12 cellular contexts compared by ENCODE assay signal in genomic region chr5:145689235-145689634, GRCh38.
DNase-seq lines count a peak whose midpoint lies in the region; ATAC-seq, FAIRE-seq and TF ChIP-seq lines count a peak whose summit lies in the region.
"Had no signal": no experiment of that assay in that cellular context is flagged by ENCODE, and none has a peak within 500 bp of the region (broad histone marks: within the 10 kb centered on the region; RNA-seq: fewer than 3 reads in every experiment).

No MANE protein-coding gene starts in this region.

- no peaks in the 10 kb centered on the region for H3K36me3 Mint-ChIP-seq in dendritic cell treated with granulocyte-macrophage colony-stimulating factor and Interleukin-4, amounts not matched to agents 40 ng/mL and 50 ng/mL, for 4 days (ENCODE audit: low read depth)
- H3K36me3 Mint-ChIP-seq: IgD-negative memory B cell had no signal

- peak overlapping the region; percentile 34 for H3K4me3 Mint-ChIP-seq in dendritic cell treated with granulocyte-macrophage colony-stimulating factor and Interleukin-4, amounts not matched to agents 40 ng/mL and 50 ng/mL, for 4 days

- FAIRE-seq in GM12891 (lab: Jason Lieb, UNC): no peak
- FAIRE-seq in HTR-8/SVneo (lab: Jason Lieb, UNC): no peak
- FAIRE-seq: astrocyte had no signal

- H3K9me3 Mint-ChIP-seq in dendritic cell treated with granulocyte-macrophage colony-stimulating factor and Interleukin-4, amounts not matched to agents 40 ng/mL and 50 ng/mL, for 4 days: no peaks in the 10 kb centered on the region

- H3K27me3 Mint-ChIP-seq in dendritic cell treated with granulocyte-macrophage colony-stimulating factor and Interleukin-4, amounts not matched to agents 40 ng/mL and 50 ng/mL, for 4 days: no peaks in the 10 kb centered on the region
- H3K27me3 Mint-ChIP-seq: IgD-negative memory B cell had no signal

- no peak for DNase-seq in GM12891 (ENCODE audit: insufficient read length, low spot score)
- DNase-seq in left colon: no peak
- DNase-seq in HTR-8/SVneo (ENCODE audit: insufficient read length, low spot score): no peak
- no peak for DNase-seq in ureter (ENCODE audit: low spot score)
- DNase-seq in NCI-H345 treated with DMSO at 0.1 percent for 48 hours (lab: John Stamatoyannopoulos, UW; ENCODE audit: unreplicated experiment): no peak
- DNase-seq: AML-193, NCI-H82 had no signal

- ATAC-seq in GM21447 (IDR thresholded peaks at IDR 0.05; ENCODE audit: unreplicated experiment) (peak; percentile 90), HG03342 (IDR thresholded peaks at IDR 0.05; ENCODE audit: unreplicated experiment) (peak; percentile 98), left colon (no peak)

- peak overlapping the region; percentile 88 for H3K27ac Mint-ChIP-seq in dendritic cell treated with granulocyte-macrophage colony-stimulating factor and Interleukin-4, amounts not matched to agents 40 ng/mL and 50 ng/mL, for 4 days
- H3K27ac Mint-ChIP-seq: IgD-negative memory B cell had no signal

- no peak for TF ChIP-seq POLR2A in GM12891 (IDR thresholded peaks at IDR 0.05; ENCODE audit: low read depth, low read length)

- intact Hi-C loops in dendritic cell treated with granulocyte-macrophage colony-stimulating factor and Interleukin-4, amounts not matched to agents 40 ng/mL and 50 ng/mL, for 4 days (cut with micrococcal nuclease): loop anchor here (10.0 kb wide), 1 partner anchor 516 kb away; the partner anchor contains the start of gene RBM27
- intact Hi-C loops in left colon (cut with DNase I, micrococcal nuclease): no loop called here

- H3K4me1 Mint-ChIP-seq in dendritic cell treated with granulocyte-macrophage colony-stimulating factor and Interleukin-4, amounts not matched to agents 40 ng/mL and 50 ng/mL, for 4 days (ENCODE audit: low read depth): peaks cover 29% of the 10 kb centered on the region

TF ChIP-seq in GM12891, 5 proteins besides CTCF, POLR2A, EP300 and RAD21:
- TF ChIP-seq PAX5 (IDR thresholded peaks at IDR 0.05; ENCODE audit: insufficient read depth, low read length, severe bottlenecking) (no peak), SPI1 (IDR thresholded peaks at IDR 0.05; ENCODE audit: low read depth, low read length) (peak; percentile 52; the same call in 1 of the 2 replicates)
TF ChIP-seq in GM12891: peak in this region for 1.
